Comparison of ENCODE assay signal across 1 cellular context in the genomic region with DNA sequence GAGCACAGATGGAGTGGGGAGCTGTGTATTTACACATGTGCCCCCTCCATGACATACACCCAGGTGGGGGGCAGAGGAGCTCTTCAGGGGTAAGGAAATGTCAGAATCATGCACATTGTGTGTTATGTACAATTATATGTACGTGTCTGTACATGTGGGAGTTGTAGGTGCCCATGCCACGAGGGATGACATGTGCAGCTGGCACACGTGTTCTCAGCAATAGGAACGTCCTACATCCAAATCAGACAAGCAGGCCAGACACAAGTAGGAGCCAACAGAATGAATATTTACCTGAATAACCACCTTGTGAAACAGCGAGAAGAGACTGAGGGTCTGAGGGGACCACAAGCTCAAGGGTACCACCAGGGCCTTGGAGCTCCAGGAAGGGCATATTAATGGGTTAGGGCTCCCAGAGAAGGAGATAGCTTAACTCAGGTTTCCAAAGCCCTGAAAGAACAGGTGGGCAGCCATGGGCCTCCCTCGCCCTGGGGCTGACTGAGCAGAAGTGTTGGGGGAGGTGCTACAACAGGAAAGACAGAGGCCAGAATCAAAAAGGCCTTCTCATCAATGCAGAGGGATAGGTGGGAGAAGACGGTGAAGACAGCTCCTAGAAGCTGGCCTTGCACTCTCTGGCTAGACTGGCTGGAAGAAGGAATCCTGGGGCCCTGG.
TF ChIP-seq lines count a peak whose summit lies in the region.

No MANE protein-coding gene starts in this region.

TF ChIP-seq in HepG2, 621 proteins besides CTCF, POLR2A, EP300 and RAD21:
- TF ChIP-seq, protein P1, sequence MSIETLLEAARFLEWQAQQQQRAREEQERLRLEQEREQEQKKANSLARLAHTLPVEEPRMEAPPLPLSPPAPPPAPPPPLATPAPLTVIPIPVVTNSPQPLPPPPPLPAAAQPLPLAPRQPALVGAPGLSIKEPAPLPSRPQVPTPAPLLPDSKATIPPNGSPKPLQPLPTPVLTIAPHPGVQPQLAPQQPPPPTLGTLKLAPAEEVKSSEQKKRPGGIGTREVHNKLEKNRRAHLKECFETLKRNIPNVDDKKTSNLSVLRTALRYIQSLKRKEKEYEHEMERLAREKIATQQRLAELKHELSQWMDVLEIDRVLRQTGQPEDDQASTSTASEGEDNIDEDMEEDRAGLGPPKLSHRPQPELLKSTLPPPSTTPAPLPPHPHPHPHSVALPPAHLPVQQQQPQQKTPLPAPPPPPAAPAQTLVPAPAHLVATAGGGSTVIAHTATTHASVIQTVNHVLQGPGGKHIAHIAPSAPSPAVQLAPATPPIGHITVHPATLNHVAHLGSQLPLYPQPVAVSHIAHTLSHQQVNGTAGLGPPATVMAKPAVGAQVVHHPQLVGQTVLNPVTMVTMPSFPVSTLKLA (IDR thresholded peaks at IDR 0.05), result peak; percentile 55; the same call in 1 of the 2 replicates
- TF ChIP-seq ZNF501 (CRISPR knock-in tag; IDR thresholded peaks at IDR 0.05), result peak; percentile 38; the same call in 1 of the 2 replicates
- TF ChIP-seq, protein P2, sequence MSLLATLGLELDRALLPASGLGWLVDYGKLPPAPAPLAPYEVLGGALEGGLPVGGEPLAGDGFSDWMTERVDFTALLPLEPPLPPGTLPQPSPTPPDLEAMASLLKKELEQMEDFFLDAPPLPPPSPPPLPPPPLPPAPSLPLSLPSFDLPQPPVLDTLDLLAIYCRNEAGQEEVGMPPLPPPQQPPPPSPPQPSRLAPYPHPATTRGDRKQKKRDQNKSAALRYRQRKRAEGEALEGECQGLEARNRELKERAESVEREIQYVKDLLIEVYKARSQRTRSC (CRISPR knock-in tag; IDR thresholded peaks at IDR 0.05; ENCODE audit: low read depth), result no peak
- 0 out of 2 replicates have a peak, but pooled peaks have one; percentile 41 for TF ChIP-seq MZF1 (CRISPR knock-in tag; IDR thresholded peaks at IDR 0.05; ENCODE audit: borderline replicate concordance)
- TF ChIP-seq TRIM24 (CRISPR knock-in tag; IDR thresholded peaks at IDR 0.05), result 0 out of 2 replicates have a peak, but pooled peaks have one; percentile 11
- TF ChIP-seq GATAD1 (CRISPR knock-in tag; IDR thresholded peaks at IDR 0.05), result no peak
- 0 out of 2 replicates have a peak, but pooled peaks have one; percentile 29 for TF ChIP-seq MYNN (CRISPR knock-in tag; IDR thresholded peaks at IDR 0.05; ENCODE audit: low read depth)
- TF ChIP-seq ZFP36L1 (CRISPR knock-in tag; IDR thresholded peaks at IDR 0.05), result no peak
- TF ChIP-seq, protein P3, sequence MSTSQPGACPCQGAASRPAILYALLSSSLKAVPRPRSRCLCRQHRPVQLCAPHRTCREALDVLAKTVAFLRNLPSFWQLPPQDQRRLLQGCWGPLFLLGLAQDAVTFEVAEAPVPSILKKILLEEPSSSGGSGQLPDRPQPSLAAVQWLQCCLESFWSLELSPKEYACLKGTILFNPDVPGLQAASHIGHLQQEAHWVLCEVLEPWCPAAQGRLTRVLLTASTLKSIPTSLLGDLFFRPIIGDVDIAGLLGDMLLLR (CRISPR knock-in tag; IDR thresholded peaks at IDR 0.05), result 0 out of 2 replicates have a peak, but pooled peaks have one; percentile 17
- peak; percentile 63; the same call in 1 of the 2 replicates for TF ChIP-seq ZNF605 (CRISPR knock-in tag; IDR thresholded peaks at IDR 0.05)
- TF ChIP-seq SAP130 (CRISPR knock-in tag; IDR thresholded peaks at IDR 0.05; ENCODE audit: low read depth), result no peak
TF ChIP-seq in HepG2: peak in this region for 7.
